8 cellular contexts compared by ENCODE assay signal in genomic region chr10:72625608-72626443, GRCh38. TPM values are rescaled to one million over a fixed set of nuclear protein-coding genes. Genes with fewer than 3 reads are reported as not detected.
A peak's percentile ranks its signal among the peaks of the same experiment; 100 is the strongest.
DNase-seq lines count a peak whose midpoint lies in the region; ATAC-seq and TF ChIP-seq lines count a peak whose summit lies in the region.

Gene MICU1 (minus strand): TSS chr10:72626079. CDS start chr10:72566793, 59,286 bp downstream.

- CTCF ChIA-PET in AG04449 (lab: Yijun Ruan, JAX) (interaction anchor here (0.8 to 2.4 kb wide), 4 partner anchors 10 to 250 kb away, joined by 3 to 7 read pairs (median 4); no protein-coding TSS in a partner anchor), WTC11 (lab: Charles Lee) (interaction anchor here (1.0 to 1.8 kb wide), 4 partner anchors 208 to 470 kb away, joined by 3 to 6 read pairs (median 4); no protein-coding TSS in a partner anchor)

- H3K9me3 Mint-ChIP-seq in WTC11, result no peaks in the 10 kb centered on the region

- POLR2A ChIA-PET in AG04449 (lab: Yijun Ruan, JAX), result interaction anchor here (0.8 to 1.3 kb wide), 7 partner anchors 51 to 471 kb away, joined by 3 to 4 read pairs (median 3); partner anchors contain the start of genes MCU and P4HA1
- POLR2A ChIA-PET in WTC11 (lab: Charles Lee), result interaction anchor here (0.6 to 1.0 kb wide), 4 partner anchors 18 to 129 kb away, joined by 3 to 5 read pairs (median 4); partner anchors contain the start of gene MCU

- no peaks in the 10 kb centered on the region for H3K36me3 Mint-ChIP-seq in WTC11

- peak within 1 kb of the TSS; percentile 97 for H3K27ac Mint-ChIP-seq in WTC11

- TF ChIP-seq CTCF in AG04449 (IDR thresholded peaks at IDR 0.05; ENCODE audit: insufficient read depth, low read length, missing control alignments), result no peak
- TF ChIP-seq CTCF in WTC11 (IDR thresholded peaks at IDR 0.05), result no peak
- no peak for TF ChIP-seq CTCF in cardiac fibroblast (IDR thresholded peaks at IDR 0.05; ENCODE audit: low read depth, low read length)

- peak within 1 kb of the TSS; percentile 98 for H3K4me3 ChIP-seq in AG04449 (ENCODE audit: low read depth, low read length)
- peak within 1 kb of the TSS; percentile 94 to 98 for H3K4me3 ChIP-seq in cardiac fibroblast (replicated peaks in 1 of 2; ENCODE audit: low read depth in 2 of 2, low read length in 2 of 2)

- ATAC-seq in GM18907 (IDR thresholded peaks at IDR 0.05; ENCODE audit: unreplicated experiment) (peak; percentile 97), HG03159 (IDR thresholded peaks at IDR 0.05; ENCODE audit: unreplicated experiment) (peak; percentile 98), WTC11 (peak; percentile 97)

- H3K27me3 Mint-ChIP-seq in WTC11 (ENCODE audit: low read depth), result peaks cover 4% of the 10 kb centered on the region; the same call in 1 of the 2 replicates

- peaks cover 15% of the 10 kb centered on the region for H3K4me1 Mint-ChIP-seq in WTC11

- H3K4me3 Mint-ChIP-seq in WTC11, result peak within 1 kb of the TSS; percentile 97

- peak; percentile 44 for DNase-seq in AG04449 (ENCODE audit: low read depth, low spot score)
- peak; percentile 91 for DNase-seq in NCI-H226
- DNase-seq in WTC11 (ENCODE audit: low spot score), result peak; percentile 95
- DNase-seq in cardiac fibroblast (ENCODE audit: low read depth in 2 of 2), result peak; percentile 93 to 95
- DNase-seq in iPS-NIHi7 (ENCODE audit: extremely low spot score), result peak; percentile 98
- DNase-seq in smooth muscle cell of the brain vasculature (ENCODE audit: low read depth, low spot score), result peak; percentile 89

TF ChIP-seq in WTC11, 78 proteins besides CTCF, POLR2A, EP300 and RAD21:
- TF ChIP-seq CBFB (CRISPR knock-in tag; IDR thresholded peaks at IDR 0.05; ENCODE audit: low read depth) (no peak), PRRX2 (CRISPR knock-in tag; IDR thresholded peaks at IDR 0.05) (no peak), USF2 (CRISPR knock-in tag; IDR thresholded peaks at IDR 0.05) (peak; percentile 96), SMAD3 (CRISPR knock-in tag; IDR thresholded peaks at IDR 0.05; ENCODE audit: borderline replicate concordance) (peak; percentile 74), FOXP1 (CRISPR knock-in tag; IDR thresholded peaks at IDR 0.05; ENCODE audit: borderline replicate concordance) (peak; percentile 70), ZNF317 (CRISPR knock-in tag; IDR thresholded peaks at IDR 0.05; ENCODE audit: borderline replicate concordance, low read depth) (no peak), MLX (CRISPR knock-in tag; IDR thresholded peaks at IDR 0.05) (no peak), FOXK1 (CRISPR knock-in tag; IDR thresholded peaks at IDR 0.05) (peak; percentile 39), NR2C2 (CRISPR knock-in tag; IDR thresholded peaks at IDR 0.05) (no peak), PRDM15 (CRISPR knock-in tag; IDR thresholded peaks at IDR 0.05) (peak; percentile 87), USF1 (CRISPR knock-in tag; IDR thresholded peaks at IDR 0.05) (peak; percentile 96), E2F5 (CRISPR knock-in tag; IDR thresholded peaks at IDR 0.05) (peak; percentile 42; the same call in 1 of the 2 replicates), SP1 (CRISPR knock-in tag; conservative IDR thresholded peaks at IDR 0.05) (peak; percentile 92), EMX1 (CRISPR knock-in tag; IDR thresholded peaks at IDR 0.05) (no peak), ZNF232 (CRISPR knock-in tag; IDR thresholded peaks at IDR 0.05) (peak; percentile 82), ZNF423 (CRISPR knock-in tag; IDR thresholded peaks at IDR 0.05) (no peak), NFYB (CRISPR knock-in tag; conservative IDR thresholded peaks at IDR 0.05; ENCODE audit: low read depth) (no peak), ZNF281 (CRISPR knock-in tag; IDR thresholded peaks at IDR 0.05) (no peak), TEAD1 (CRISPR knock-in tag; IDR thresholded peaks at IDR 0.05) (peak; percentile 34; the same call in 1 of the 2 replicates)

RNA-seq across cellular contexts. Expression of gene MICU1, which starts in this region (rescaled TPM):
- 34.5 to 36.1 TPM (median 36.0 TPM) in 3 replicates for total RNA-seq in WTC11 (2021)

Comparison
In these comparisons a context has a peak if more than half of its experiments do, and no peak if none do; other contexts are left out.
1. Peak in every context shown above with its lines: DNase-seq, ATAC-seq and H3K4me3 ChIP-seq.
2. DNase-seq: peak in every context shown above with its lines; median percentile 98 in iPS-NIHi7; 95 in WTC11; 94 in cardiac fibroblast; 91 in NCI-H226; 89 in smooth muscle cell of the brain vasculature; 44 in AG04449.